16 cellular contexts compared by ENCODE assay signal in the genomic region with DNA sequence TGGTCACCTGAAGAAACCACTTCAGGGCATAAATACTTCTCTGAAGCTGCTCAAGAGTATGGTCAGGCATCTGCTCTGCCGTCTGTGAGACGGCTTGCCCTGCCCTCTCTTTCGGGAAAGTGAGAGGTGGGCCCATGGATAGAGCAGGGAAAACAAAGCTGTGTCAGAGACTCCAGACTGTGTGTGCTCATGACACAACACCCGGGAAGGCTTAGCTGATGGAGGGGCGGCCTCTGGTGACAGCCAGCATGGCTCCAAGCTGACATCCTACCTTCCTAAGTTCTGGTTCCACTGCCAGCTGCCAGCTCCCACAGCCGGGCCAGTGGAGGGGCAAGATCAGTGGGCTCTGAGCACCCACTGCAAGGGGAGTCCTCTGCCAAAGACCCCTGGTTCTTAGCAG.
DNase-seq lines count a peak whose midpoint lies in the region; ATAC-seq and TF ChIP-seq lines count a peak whose summit lies in the region.
"Had no signal": no experiment of that assay in that cellular context is flagged by ENCODE, and none has a peak within 500 bp of the region (broad histone marks: within the 10 kb centered on the region; RNA-seq: fewer than 3 reads in every experiment).

No MANE protein-coding gene starts in this region.

- H3K36me3 ChIP-seq in heart right ventricle = no peaks in the 10 kb centered on the region
- no peaks in the 10 kb centered on the region for H3K36me3 ChIP-seq in esophagus muscularis mucosa
- no peaks in the 10 kb centered on the region for H3K36me3 ChIP-seq in trophoblast cell (ENCODE audit: control insufficient read depth in 1 of 2, insufficient read depth in 2 of 2, low read length in 2 of 2)

- H2BK5ac ChIP-seq in trophoblast cell (ENCODE audit: low read depth, low read length, poor library complexity) = no peak overlapping the region

- ATAC-seq in heart right ventricle = no peak
- ATAC-seq: A549, GM23338 had no signal

- TF ChIP-seq EP300 in esophagus muscularis mucosa (IDR thresholded peaks at IDR 0.05) = no peak

- H3K4me3 ChIP-seq in heart right ventricle = no peak overlapping the region
- no peak overlapping the region for H3K4me3 ChIP-seq in esophagus muscularis mucosa
- H3K4me3 ChIP-seq in trophoblast cell (ENCODE audit: low read depth, low read length) = peak overlapping the region; percentile 29
- H3K4me3 ChIP-seq: A549, GM23338 had no signal

- no peaks in the 10 kb centered on the region for H3K79me2 ChIP-seq in trophoblast cell (ENCODE audit: control insufficient read depth, insufficient read depth, low read length, poor library complexity)

- DNase-seq in NCI-H524 (lab: John Stamatoyannopoulos, UW) = peak; percentile 41 to 78
- no peak for DNase-seq in NCI-H524 treated with DMSO at 0.1 percent for 48 hours (lab: John Stamatoyannopoulos, UW)
- DNase-seq in cardiac septum (ENCODE audit: low spot score) = peak; percentile 44
- DNase-seq in heart right ventricle = no peak
- peak; percentile 80 for DNase-seq in esophagus muscularis mucosa (ENCODE audit: extremely low spot score)
- no peak for DNase-seq in trophoblast cell
- DNase-seq in SKM-1 (lab: John Stamatoyannopoulos, UW; ENCODE audit: unreplicated experiment) = no peak
- DNase-seq: AML-193; Caco-2; CD4-positive, alpha-beta T cell; HCEC 1CT had no signal

- no peak overlapping the region for H2BK120ac ChIP-seq in trophoblast cell (ENCODE audit: insufficient read depth, low read length, poor library complexity)

- no peak overlapping the region for H4K12ac ChIP-seq in trophoblast cell (ENCODE audit: low read depth, low read length)

- TF ChIP-seq CTCF in heart right ventricle (IDR thresholded peaks at IDR 0.05) = no peak
- TF ChIP-seq CTCF in esophagus muscularis mucosa (IDR thresholded peaks at IDR 0.05) = no peak

- H2AFZ ChIP-seq in trophoblast cell (ENCODE audit: insufficient read depth, low read length, poor library complexity) = no peak overlapping the region
- H2AFZ ChIP-seq: GM23338 had no signal

- H3K27me3 ChIP-seq in heart right ventricle (no peaks in the 10 kb centered on the region), esophagus muscularis mucosa (peaks cover 0 to 3% (median 0%) of the 10 kb centered on the region in 4 donors), trophoblast cell (ENCODE audit: insufficient read depth, low read length) (no peaks in the 10 kb centered on the region)

- peaks cover 0 to 3% (median 0%) of the 10 kb centered on the region in 11 donors for H3K9me3 ChIP-seq in heart right ventricle
- no peaks in the 10 kb centered on the region for H3K9me3 ChIP-seq in esophagus muscularis mucosa
- H3K9me3 ChIP-seq in trophoblast cell (ENCODE audit: insufficient read depth, low read depth, low read length) = peaks cover 41% of the 10 kb centered on the region
- H3K9me3 ChIP-seq: A549, Caco-2 had no signal

- no peak overlapping the region for H4K91ac ChIP-seq in trophoblast cell (ENCODE audit: low read depth, low read length)

- no peaks in the 10 kb centered on the region for H3K4me1 ChIP-seq in heart right ventricle
- no peaks in the 10 kb centered on the region for H3K4me1 ChIP-seq in esophagus muscularis mucosa
- no peaks in the 10 kb centered on the region for H3K4me1 ChIP-seq in trophoblast cell (ENCODE audit: control insufficient read depth in 1 of 2, insufficient read depth in 2 of 2, low read length in 2 of 2)
- H3K4me1 ChIP-seq: A549, Caco-2 had no signal

- no peaks in the 10 kb centered on the region for H3K79me1 ChIP-seq in trophoblast cell (ENCODE audit: low read length)

- no peak for TF ChIP-seq POLR2A in esophagus muscularis mucosa (IDR thresholded peaks at IDR 0.05; ENCODE audit: low read depth)

- 86 to 93% methylated on average over 6 of the region's 6 CpGs for WGBS in heart right ventricle, 2 donors
- WGBS in esophagus muscularis mucosa = 82% methylated on average over 6 of the region's 6 CpGs
- no CpG with 5 or more reads among the region's 6 CpGs for WGBS in trophoblast cell (ENCODE audit: extremely low coverage, insufficient coverage, insufficient read length)

- H3K9ac ChIP-seq in trophoblast cell (ENCODE audit: low read length) = no peak overlapping the region

- H3K4ac ChIP-seq in trophoblast cell (ENCODE audit: low read depth, low read length) = no peak overlapping the region

- H4K8ac ChIP-seq in trophoblast cell (ENCODE audit: low read depth, low read length) = no peak overlapping the region

- no peak overlapping the region for H2AK5ac ChIP-seq in trophoblast cell (ENCODE audit: low read length)

- H3K23ac ChIP-seq in trophoblast cell (ENCODE audit: low read length) = no peak overlapping the region

- no peak overlapping the region for H3K4me2 ChIP-seq in trophoblast cell (ENCODE audit: low read length)
- H3K4me2 ChIP-seq: A549, GM23338 had no signal

- no peak overlapping the region for H3K14ac ChIP-seq in trophoblast cell (ENCODE audit: low read length)

- intact Hi-C loops in cardiac septum (cut with DNase I) = no loop called here
- intact Hi-C loops in heart right ventricle (cut with DNase I) = no loop called here
- intact Hi-C loops in esophagus muscularis mucosa (cut with DNase I) = no loop called here

- no peak overlapping the region for H3K18ac ChIP-seq in trophoblast cell (ENCODE audit: low read length)

- no peak overlapping the region for H3K27ac ChIP-seq in heart right ventricle
- no peak overlapping the region for H3K27ac ChIP-seq in esophagus muscularis mucosa (replicated peaks in 1 of 4)
- H3K27ac ChIP-seq in trophoblast cell (ENCODE audit: low read depth, low read length) = no peak overlapping the region
- H3K27ac ChIP-seq: 22Rv1, A549, C4-2B, HL-60 had no signal

- H2BK12ac ChIP-seq in trophoblast cell (ENCODE audit: low read length) = no peak overlapping the region

Comparison
In these comparisons a context has a peak if more than half of its experiments do, and no peak if none do; other contexts are left out.
1. DNase-seq: peak in NCI-H524 (2 of 2), cardiac septum (single experiment) and esophagus muscularis mucosa (single experiment); none in NCI-H524 treated with DMSO at 0.1 percent for 48 hours (single experiment), heart right ventricle (0 of 2), trophoblast cell (0 of 2) and SKM-1 (single experiment).